In the genomic region with DNA sequence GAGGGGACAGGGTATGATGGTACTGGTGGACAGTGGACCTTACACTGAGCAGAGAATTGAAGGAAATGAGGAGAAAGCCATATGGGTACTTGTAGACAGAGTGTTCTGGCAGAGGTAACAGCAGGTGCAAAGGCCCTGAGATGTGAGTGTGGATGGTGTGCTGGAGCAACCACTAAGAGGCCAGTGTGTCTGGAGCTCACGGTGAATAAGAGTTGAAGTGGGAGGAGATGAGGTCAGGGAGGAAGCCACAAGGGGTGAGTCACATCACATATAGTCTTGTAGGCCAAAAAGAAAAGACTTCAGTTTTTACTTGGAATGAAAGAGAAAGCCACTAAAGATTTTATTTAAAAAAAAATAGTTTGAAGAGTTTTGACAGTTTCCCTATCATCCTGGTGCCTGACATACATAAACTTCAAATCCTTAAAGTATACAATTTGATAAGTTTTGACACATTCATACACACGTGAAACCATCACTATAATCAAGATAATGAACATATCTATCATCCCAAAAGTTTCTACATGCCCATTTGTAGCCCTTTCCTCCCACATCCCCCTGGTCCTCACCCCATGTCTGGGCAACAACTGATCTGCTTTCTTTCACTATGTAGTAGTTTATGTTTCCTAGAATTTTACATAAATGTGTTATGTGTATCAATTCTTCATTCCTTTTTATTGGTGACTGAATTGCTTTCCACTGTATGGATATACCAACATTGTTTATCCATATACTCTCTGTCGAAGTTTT, we compare ENCODE assay signal across 9 cellular contexts.
A peak's percentile ranks its signal among the peaks of the same experiment; 100 is the strongest.
DNase-seq lines count a peak whose midpoint lies in the region; ATAC-seq and TF ChIP-seq lines count a peak whose summit lies in the region.
"Had no signal": no experiment of that assay in that cellular context is flagged by ENCODE, and none has a peak within 500 bp of the region (broad histone marks: within the 10 kb centered on the region; RNA-seq: fewer than 3 reads in every experiment).

No MANE protein-coding gene starts in this region.

- no peak for TF ChIP-seq CTCF in HFF-Myc (IDR thresholded peaks at IDR 0.05; ENCODE audit: low read depth, low read length, missing control alignments)

- peak; percentile 99 for ATAC-seq in GM18502 (IDR thresholded peaks at IDR 0.05; ENCODE audit: poor library complexity, unreplicated experiment)

- DNase-seq in HFF-Myc (ENCODE audit: extremely low read depth, low read depth): peak; percentile 51
- DNase-seq in MV-4-11 (lab: John Stamatoyannopoulos, UW): peak; percentile 89
- peak; percentile 77 for DNase-seq in astrocyte of the hippocampus (ENCODE audit: low read depth, low spot score)
- peak; percentile 34 to 56 for DNase-seq in stimulated activated CD4-positive, alpha-beta T cell treated with anti-CD3 and anti-CD28 coated beads, Interleukin-4, amount 100 ng/mL, for 48 hours (ENCODE audit: low read depth in 2 of 2)
- DNase-seq in NCI-H510A (lab: John Stamatoyannopoulos, UW): no peak
- DNase-seq in activated gamma-delta T cell treated with Interleukin-2 at 50 U/mL for 16 hours: no peak
- no peak for DNase-seq in NCI-H2196 (lab: John Stamatoyannopoulos, UW; ENCODE audit: unreplicated experiment)

- H3K4me3 ChIP-seq in HFF-Myc (replicated peaks; ENCODE audit: low read depth, low read length): no peak overlapping the region
- H3K4me3 ChIP-seq: skin epidermis had no signal

Comparison
In these comparisons a context has a peak if more than half of its experiments do, and no peak if none do; other contexts are left out.
1. DNase-seq: peak in HFF-Myc (single experiment), MV-4-11 (single experiment), astrocyte of the hippocampus (single experiment) and stimulated activated CD4-positive, alpha-beta T cell treated with anti-CD3 and anti-CD28 coated beads, Interleukin-4, amount 100 ng/mL, for 48 hours (2 of 2); none in NCI-H510A (single experiment), activated gamma-delta T cell treated with Interleukin-2 at 50 U/mL for 16 hours (single experiment) and NCI-H2196 (single experiment).